In genomic region chr10:95841711-95842498, GRCh38 we compare ENCODE assay signal across 8 cellular contexts.
DNase-seq lines count a peak whose midpoint lies in the region; ATAC-seq, FAIRE-seq and TF ChIP-seq lines count a peak whose summit lies in the region.

No MANE protein-coding gene starts in this region.

- peaks cover 0 to 4% of the 10 kb centered on the region in 2 donors for H3K4me1 ChIP-seq in breast epithelium
- H3K4me1 ChIP-seq in kidney (ENCODE audit: control insufficient read depth in 1 of 2, insufficient read depth in 1 of 2, low read depth in 1 of 2, low read length in 2 of 2), result peaks cover 0 to 7% of the 10 kb centered on the region in 2 donors

- H3K27ac Mint-ChIP-seq in stimulated activated naive B cell treated with anti-CD40 and anti-IgM and Interleukin-4, amounts not matched to agents 10 μg/mL and 1 μg/mL and 100 μg/mL, for 72 hours, result peak overlapping the region; percentile 90

- no peak overlapping the region for H3K9ac ChIP-seq in kidney (ENCODE audit: low read length in 2 of 2)

- FAIRE-seq in kidney (lab: Jason Lieb, UNC), result peak; percentile 95

- TF ChIP-seq CTCF in AG09309 (IDR thresholded peaks at IDR 0.05; ENCODE audit: control insufficient read depth, insufficient read depth, low read depth, low read length, missing control alignments), result peak; percentile 41
- peak; percentile 54 to 75 (median 56) for TF ChIP-seq CTCF in breast epithelium (IDR thresholded peaks at IDR 0.05)
- peak; percentile 55 for TF ChIP-seq CTCF in kidney (IDR thresholded peaks at IDR 0.05; ENCODE audit: borderline replicate concordance, extremely low read depth, insufficient read depth)

- DNase-seq in AG09309 (ENCODE audit: low read depth), result peak; percentile 13
- DNase-seq in GM04503 (ENCODE audit: low read depth), result peak; percentile 13
- peak; percentile 63 for DNase-seq in RPMI8226
- no peak for DNase-seq in breast epithelium (ENCODE audit: low spot score in 2 of 2)
- DNase-seq in kidney, result no peak
- DNase-seq in stimulated activated naive B cell treated with anti-CD40 and anti-IgM and Interleukin-4, amounts not matched to agents 10 μg/mL and 1 μg/mL and 100 μg/mL, for 72 hours, result no peak
- DNase-seq in cerebellum (ENCODE audit: low spot score), result no peak

- H3K36me3 ChIP-seq in breast epithelium, result no peaks in the 10 kb centered on the region
- no peaks in the 10 kb centered on the region for H3K36me3 ChIP-seq in kidney (ENCODE audit: control insufficient read depth in 1 of 2, insufficient read depth in 2 of 2, low read length in 2 of 2)

- intact Hi-C loops in breast epithelium (cut with DNase I; ENCODE audit: low total_unique reads) (no loop called here), kidney (cut with DNase I) (loop anchor here (10.0 kb wide), 1 partner anchor 147 kb away; the partner anchor contains the start of gene TCTN3)

- peaks cover 37 to 70% of the 10 kb centered on the region in 2 donors for H3K36me3 Mint-ChIP-seq in stimulated activated naive B cell treated with anti-CD40 and anti-IgM and Interleukin-4, amounts not matched to agents 10 μg/mL and 1 μg/mL and 100 μg/mL, for 72 hours

- H3K9me3 ChIP-seq in breast epithelium (no peaks in the 10 kb centered on the region), kidney (ENCODE audit: control insufficient read depth in 1 of 2, low read length in 2 of 2) (no peaks in the 10 kb centered on the region)

- no peak for TF ChIP-seq POLR2A in breast epithelium (IDR thresholded peaks at IDR 0.05)

- no peaks in the 10 kb centered on the region for H3K27me3 ChIP-seq in breast epithelium

- H3K27me3 Mint-ChIP-seq in stimulated activated naive B cell treated with anti-CD40 and anti-IgM and Interleukin-4, amounts not matched to agents 10 μg/mL and 1 μg/mL and 100 μg/mL, for 72 hours, result no peaks in the 10 kb centered on the region

- H3K27ac ChIP-seq in breast epithelium, result peak overlapping the region; percentile 50 to 67
- H3K27ac ChIP-seq in kidney (ENCODE audit: low read depth in 2 of 2, low read length in 2 of 2), result peak overlapping the region in 1 of 2 donors; percentile 51

- peaks cover 0 to 2% of the 10 kb centered on the region in 2 donors for H3K9me3 Mint-ChIP-seq in stimulated activated naive B cell treated with anti-CD40 and anti-IgM and Interleukin-4, amounts not matched to agents 10 μg/mL and 1 μg/mL and 100 μg/mL, for 72 hours

- H3K4me3 ChIP-seq in AG09309 (ENCODE audit: control insufficient read depth, low read depth, low read length) (no peak overlapping the region), breast epithelium (no peak overlapping the region), kidney (ENCODE audit: low read length in 2 of 2) (no peak overlapping the region)

- peak overlapping the region; percentile 41 to 42 for H3K4me3 Mint-ChIP-seq in stimulated activated naive B cell treated with anti-CD40 and anti-IgM and Interleukin-4, amounts not matched to agents 10 μg/mL and 1 μg/mL and 100 μg/mL, for 72 hours

- peaks cover 32 to 53% of the 10 kb centered on the region in 2 donors for H3K4me1 Mint-ChIP-seq in stimulated activated naive B cell treated with anti-CD40 and anti-IgM and Interleukin-4, amounts not matched to agents 10 μg/mL and 1 μg/mL and 100 μg/mL, for 72 hours

- ATAC-seq in HG03432 (IDR thresholded peaks at IDR 0.05; ENCODE audit: unreplicated experiment), result peak; percentile 34
- ATAC-seq in stimulated activated naive B cell treated with anti-CD40 and anti-IgM and Interleukin-4, amounts not matched to agents 10 μg/mL and 1 μg/mL and 100 μg/mL, for 72 hours (replicated peaks), result peak; percentile 54 to 55

Comparison
In these comparisons a context has a peak if more than half of its experiments do, and no peak if none do; other contexts are left out.
1. DNase-seq: peak in AG09309 (single experiment), GM04503 (single experiment) and RPMI8226 (single experiment); none in breast epithelium (0 of 2), kidney (single experiment), stimulated activated naive B cell treated with anti-CD40 and anti-IgM and Interleukin-4, amounts not matched to agents 10 μg/mL and 1 μg/mL and 100 μg/mL, for 72 hours (single experiment) and cerebellum (single experiment).
2. Peak in every context shown above with its lines, with median percentiles within 50 percentile points of each other: CTCF ChIP-seq.